ENCODE assay signal across 8 cellular contexts in the genomic region with DNA sequence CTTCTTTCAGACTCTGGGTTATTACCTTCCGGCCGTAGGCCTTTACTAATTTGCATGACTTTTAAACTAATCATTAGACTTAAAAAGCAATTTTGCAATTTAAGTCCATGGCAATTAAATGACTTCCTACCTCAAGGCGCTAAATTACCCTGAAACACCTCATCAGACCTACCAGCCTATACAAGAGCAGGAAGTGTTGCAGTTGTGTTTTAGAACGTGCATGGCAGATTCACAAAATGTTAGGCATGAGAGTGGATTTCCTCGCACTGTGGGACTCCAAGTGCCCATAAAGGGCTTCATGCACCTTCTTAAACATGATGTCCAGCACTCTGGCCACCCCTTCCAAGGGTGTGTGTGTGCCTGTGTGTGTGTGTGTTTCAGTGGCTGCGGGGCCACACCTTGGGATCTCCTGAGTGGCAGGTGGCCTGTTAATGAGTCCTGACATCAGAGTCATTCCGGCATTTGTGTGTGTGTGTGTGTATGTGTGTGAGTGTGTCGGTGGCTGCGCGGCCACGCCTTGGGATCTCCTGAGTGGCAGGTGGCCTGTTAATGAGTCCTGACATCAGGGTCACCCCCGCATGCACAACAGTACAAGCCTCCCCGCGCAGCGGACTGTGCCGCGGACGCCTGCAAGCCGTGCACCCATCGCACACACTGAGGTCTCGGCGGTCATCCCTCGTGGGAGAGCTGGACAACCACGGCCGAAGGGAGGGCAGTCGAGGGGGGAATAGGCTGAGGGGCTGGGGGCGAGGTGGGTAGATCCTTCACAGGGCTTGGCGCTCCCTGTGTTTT. TPM values are rescaled to one million over a fixed set of nuclear protein-coding genes. Genes with fewer than 3 reads are reported as not detected.
DNase-seq lines count a peak whose midpoint lies in the region; ATAC-seq and TF ChIP-seq lines count a peak whose summit lies in the region.

No MANE protein-coding gene starts in this region.

- peak overlapping the region; percentile 45 for H2AFZ ChIP-seq in ACC112 (ENCODE audit: low read length, unreplicated experiment)

- TF ChIP-seq CTCF in esophagus squamous epithelium (IDR thresholded peaks at IDR 0.05), result no peak

- H3K4me3 ChIP-seq in ACC112 (ENCODE audit: low read depth, low read length) (peak overlapping the region; percentile 81), esophagus squamous epithelium (peak overlapping the region; percentile 69 to 94 (median 86))

- peak overlapping the region; percentile 93 to 98 (median 96) for H3K4me3 Mint-ChIP-seq in naive B cell
- H3K4me3 Mint-ChIP-seq in stimulated activated naive CD8-positive, alpha-beta T cell treated with anti-CD3 and anti-CD28 coated beads, Interleukin-15, Interleukin-2, amounts not matched to agents 100 ng/mL and 50 ng/mL, for 24 hours, result peak overlapping the region; percentile 95

- H3K27ac ChIP-seq in ACC112 (ENCODE audit: low read depth, low read length) (peak overlapping the region; percentile 77; the same call in 1 of the 2 replicates), esophagus squamous epithelium (peak overlapping the region; percentile 88 to 98 (median 94))

- H3K9me3 ChIP-seq in esophagus squamous epithelium, result no peaks in the 10 kb centered on the region

- WGBS in esophagus squamous epithelium, 2 donors, result 11 to 17% methylated on average over 5 to 7 of the region's 28 CpGs

- peaks cover 13 to 27% of the 10 kb centered on the region in 2 donors for H3K36me3 Mint-ChIP-seq in naive B cell
- peaks cover 24% of the 10 kb centered on the region for H3K36me3 Mint-ChIP-seq in stimulated activated naive CD8-positive, alpha-beta T cell treated with anti-CD3 and anti-CD28 coated beads, Interleukin-15, Interleukin-2, amounts not matched to agents 100 ng/mL and 50 ng/mL, for 24 hours (ENCODE audit: low read depth)

- DNase-seq in NCI-H524 (lab: John Stamatoyannopoulos, UW) (peak; percentile 24 to 77), esophagus squamous epithelium (lab: John Stamatoyannopoulos, UW) (peak; percentile 26), naive B cell (peak; percentile 40)
- DNase-seq in activated T-cell treated with anti-CD3 and anti-CD28 coated beads, Interleukin-2, amount 50 U/mL, for 1 hour, result peak; percentile 48

- H3K9me3 Mint-ChIP-seq in naive B cell, result peaks cover 5 to 11% (median 6%) of the 10 kb centered on the region in 7 donors
- no peaks in the 10 kb centered on the region for H3K9me3 Mint-ChIP-seq in stimulated activated naive CD8-positive, alpha-beta T cell treated with anti-CD3 and anti-CD28 coated beads, Interleukin-15, Interleukin-2, amounts not matched to agents 100 ng/mL and 50 ng/mL, for 24 hours

- H3K4me1 Mint-ChIP-seq in naive B cell, result peaks cover 35 to 58% (median 45%) of the 10 kb centered on the region in 3 donors
- H3K4me1 Mint-ChIP-seq in stimulated activated naive CD8-positive, alpha-beta T cell treated with anti-CD3 and anti-CD28 coated beads, Interleukin-15, Interleukin-2, amounts not matched to agents 100 ng/mL and 50 ng/mL, for 24 hours (ENCODE audit: low read depth), result peaks cover 52% of the 10 kb centered on the region

- peaks cover 0 to 13% (median 3%) of the 10 kb centered on the region in 3 donors for H3K27me3 Mint-ChIP-seq in naive B cell
- H3K27me3 Mint-ChIP-seq in stimulated activated naive CD8-positive, alpha-beta T cell treated with anti-CD3 and anti-CD28 coated beads, Interleukin-15, Interleukin-2, amounts not matched to agents 100 ng/mL and 50 ng/mL, for 24 hours, result peaks cover 10% of the 10 kb centered on the region

- H3K27me3 ChIP-seq in ACC112 (ENCODE audit: insufficient read depth, low read length) (no peaks in the 10 kb centered on the region), esophagus squamous epithelium (no peaks in the 10 kb centered on the region)

- intact Hi-C loops in esophagus squamous epithelium (cut with DNase I), result loop anchor here (5.0 kb wide), 1 partner anchor 84 kb away; the partner anchor contains the start of gene ETNK1

- H3K4me1 ChIP-seq in ACC112 (ENCODE audit: control insufficient read depth, insufficient read depth, low read length, unreplicated experiment) (peaks cover 21% of the 10 kb centered on the region), esophagus squamous epithelium (peaks cover 14 to 58% (median 23%) of the 10 kb centered on the region in 3 donors)

- peak overlapping the region; percentile 94 to 98 (median 96) for H3K27ac Mint-ChIP-seq in naive B cell
- H3K27ac Mint-ChIP-seq in stimulated activated naive CD8-positive, alpha-beta T cell treated with anti-CD3 and anti-CD28 coated beads, Interleukin-15, Interleukin-2, amounts not matched to agents 100 ng/mL and 50 ng/mL, for 24 hours, result peak overlapping the region; percentile 94

- TF ChIP-seq POLR2A in esophagus squamous epithelium (IDR thresholded peaks at IDR 0.05), result no peak

- H3K79me2 ChIP-seq in ACC112 (ENCODE audit: control insufficient read depth, insufficient read depth, low read length, unreplicated experiment), result peaks cover 26% of the 10 kb centered on the region

- peak; percentile 45 for ATAC-seq in GM18873 (IDR thresholded peaks at IDR 0.05; ENCODE audit: low FRiP score, unreplicated experiment)
- peak; percentile 43 for ATAC-seq in HG03097 (IDR thresholded peaks at IDR 0.05; ENCODE audit: low FRiP score, unreplicated experiment)
- peak; percentile 5 to 9 for ATAC-seq in naive B cell (ENCODE audit: low read depth in 2 of 2)

- H3K36me3 ChIP-seq in ACC112 (ENCODE audit: insufficient read depth, low read length), result no peaks in the 10 kb centered on the region
- no peaks in the 10 kb centered on the region for H3K36me3 ChIP-seq in esophagus squamous epithelium

RNA-seq across cellular contexts. Expression of gene C2CD5, which starts 0.9 kb away (rescaled TPM):
- total RNA-seq in esophagus squamous epithelium, result 10 to 100 TPM; 12.2 to 28.8 (median 24.5) TPM
- polyA plus RNA-seq in naive B cell (ENCODE audit: low read depth in 6 of 6), result 10 to 100 TPM in 4 of 6 donors, 1 to 10 TPM in 2; 5.4 to 23.5 (median 16.0) TPM

Comparison
In these comparisons a context has a peak if more than half of its experiments do, and no peak if none do; other contexts are left out.
1. Peak in every context shown above with its lines: DNase-seq, ATAC-seq, H3K4me3 ChIP-seq and H3K27ac ChIP-seq.